In the genomic region with DNA sequence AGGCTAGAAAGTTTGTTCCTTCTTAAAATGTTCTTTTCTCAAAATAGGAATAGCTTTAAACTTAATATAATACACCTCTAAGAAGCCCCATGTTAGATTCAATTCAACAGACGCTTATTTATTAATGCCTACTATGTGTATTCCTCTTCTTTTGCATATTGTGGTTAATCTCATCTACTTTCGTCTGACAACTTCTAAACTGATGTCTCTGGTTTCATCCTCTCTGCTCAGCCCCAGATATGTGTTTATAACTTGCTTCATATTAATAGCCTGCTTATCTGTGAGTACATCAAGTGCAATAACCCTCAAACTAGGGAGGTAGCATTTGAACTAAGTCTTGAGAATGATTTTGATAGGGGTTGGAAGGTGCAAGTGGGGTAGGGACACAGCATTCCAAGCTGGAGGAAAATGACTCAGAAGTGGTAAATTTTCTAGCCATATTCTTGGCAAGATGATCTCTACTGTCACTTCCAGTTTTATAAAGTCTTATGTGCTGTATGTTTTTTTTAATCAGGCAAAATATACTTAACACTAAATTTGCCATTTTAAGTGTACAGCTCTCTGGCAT, we compare ENCODE assay signal across 21 cellular contexts. TPM values are rescaled to one million over a fixed set of nuclear protein-coding genes. Genes with fewer than 3 reads are reported as not detected.
A peak's percentile ranks its signal among the peaks of the same experiment; 100 is the strongest.
DNase-seq lines count a peak whose midpoint lies in the region; ATAC-seq and TF ChIP-seq lines count a peak whose summit lies in the region.
"Had no signal": no experiment of that assay in that cellular context is flagged by ENCODE, and none has a peak within 500 bp of the region (broad histone marks: within the 10 kb centered on the region; RNA-seq: fewer than 3 reads in every experiment).

No MANE protein-coding gene starts in this region.

- H3K27me3 Mint-ChIP-seq in immature natural killer cell (ENCODE audit: low read depth in 3 of 3), result peaks cover 3 to 4% (median 4%) of the 10 kb centered on the region in 3 donors

- no peaks in the 10 kb centered on the region for H3K27me3 ChIP-seq in aorta (ENCODE audit: control insufficient read depth in 1 of 2, insufficient read depth in 2 of 2, low read length in 1 of 2)
- no peaks in the 10 kb centered on the region for H3K27me3 ChIP-seq in left ventricle myocardium inferior (ENCODE audit: low read depth)
- H3K27me3 ChIP-seq: brain microvascular endothelial cell, MG63, SJCRH30, suprapubic skin had no signal

- H3K9me3 Mint-ChIP-seq in immature natural killer cell, result no peaks in the 10 kb centered on the region
- H3K9me3 Mint-ChIP-seq: activated naive CD4-positive, alpha-beta T cell treated with anti-CD3 and anti-CD28 coated beads for 36 hours had no signal

- ATAC-seq in GM19438 (IDR thresholded peaks at IDR 0.05; ENCODE audit: low read depth, unreplicated experiment) (peak; percentile 76), GM21786 (IDR thresholded peaks at IDR 0.05; ENCODE audit: unreplicated experiment) (no peak), HG03378 (IDR thresholded peaks at IDR 0.05; ENCODE audit: unreplicated experiment) (no peak), aorta (ENCODE audit: low FRiP score) (no peak)
- ATAC-seq: esophagus mucosa, left ventricle myocardium superior had no signal

- H3K36me3 ChIP-seq in aorta (ENCODE audit: control insufficient read depth in 1 of 2, insufficient read depth in 2 of 2, low read length in 1 of 2), result no peaks in the 10 kb centered on the region
- no peaks in the 10 kb centered on the region for H3K36me3 ChIP-seq in left ventricle myocardium inferior
- H3K36me3 ChIP-seq: brain microvascular endothelial cell, MG63, SJCRH30, suprapubic skin had no signal

- no peaks in the 10 kb centered on the region for H3K9me3 ChIP-seq in aorta (ENCODE audit: control insufficient read depth, low read length)
- no peaks in the 10 kb centered on the region for H3K9me3 ChIP-seq in left ventricle myocardium inferior (replicated peaks)
- H3K9me3 ChIP-seq: MG63, SJCRH30, suprapubic skin had no signal

- H3K4me1 ChIP-seq in aorta (ENCODE audit: control insufficient read depth in 1 of 2, insufficient read depth in 2 of 2, low read length in 2 of 2) (no peaks in the 10 kb centered on the region), left ventricle myocardium inferior (no peaks in the 10 kb centered on the region)
- H3K4me1 ChIP-seq: SJCRH30, suprapubic skin had no signal

- no peak for TF ChIP-seq CTCF in GM12865 (IDR thresholded peaks at IDR 0.05; ENCODE audit: insufficient read depth, low read depth, low read length, missing control alignments)
- no peak for TF ChIP-seq CTCF in left ventricle myocardium inferior (IDR thresholded peaks at IDR 0.05; ENCODE audit: borderline replicate concordance)

- H3K4me1 Mint-ChIP-seq in immature natural killer cell, result peaks cover 38 to 55% of the 10 kb centered on the region in 2 donors

- H3K4me3 Mint-ChIP-seq in immature natural killer cell, result peak overlapping the region in 1 of 5 donors; percentile 8
- H3K4me3 Mint-ChIP-seq: activated naive CD4-positive, alpha-beta T cell treated with anti-CD3 and anti-CD28 coated beads for 36 hours had no signal

- H3K27ac ChIP-seq in aorta (ENCODE audit: low read depth in 1 of 2, low read length in 2 of 2), result no peak overlapping the region
- no peak overlapping the region for H3K27ac ChIP-seq in left ventricle myocardium inferior (replicated peaks)
- H3K27ac ChIP-seq: brain microvascular endothelial cell, SJCRH30, suprapubic skin had no signal

- DNase-seq in GM12865 (ENCODE audit: low read depth) (peak; percentile 16), NCI-H526 (lab: John Stamatoyannopoulos, UW) (peak; percentile 1 to 15), immature natural killer cell (no peak), aorta (no peak), left ventricle myocardium inferior (no peak)
- DNase-seq: activated naive CD4-positive, alpha-beta T cell treated with anti-CD3 and anti-CD28 coated beads for 36 hours; AML-193; brain microvascular endothelial cell; Calu3; left ventricle myocardium superior; MG63; NCI-H1694; occipital lobe; OCI-M1; SJCRH30; T-helper 9 cell had no signal

- WGBS in aorta, 2 donors, result 62 to 91% methylated on average over 2 of the region's 2 CpGs

- H3K4me3 ChIP-seq in GM12865 (ENCODE audit: low read depth, low read length), result no peak overlapping the region
- H3K4me3 ChIP-seq in aorta (ENCODE audit: low read length in 2 of 2), result no peak overlapping the region
- H3K4me3 ChIP-seq in left ventricle myocardium inferior, result no peak overlapping the region
- H3K4me3 ChIP-seq: MG63, SJCRH30, suprapubic skin had no signal

- peaks cover 0 to 4% (median 0%) of the 10 kb centered on the region in 3 donors for H3K36me3 Mint-ChIP-seq in immature natural killer cell

- peak overlapping the region in 5 of 6 donors; percentile 0 to 61 (median 2) for H3K27ac Mint-ChIP-seq in immature natural killer cell

- intact Hi-C loops in aorta (cut with DNase I) (no loop called here), left ventricle myocardium inferior (cut with micrococcal nuclease) (no loop called here)

RNA-seq across cellular contexts. Expression of a gene that starts 37.0 kb away (rescaled TPM):
- 100 to 1,000 TPM in 2 of 3 donors, 10 to 100 TPM in 1; 94.0 to 114 (median 104) TPM for polyA plus RNA-seq in immature natural killer cell
- 10 to 100 TPM in 1 of 2 donors, 1 to 10 TPM in 1; 6.5 to 10.5 TPM for total RNA-seq in aorta
- 1 to 10 TPM; 1.0 to 5.4 TPM for polyA plus RNA-seq in aorta
- 0.80 TPM for total RNA-seq in left ventricle myocardium inferior

Comparison
In these comparisons a context has a peak if more than half of its experiments do, and no peak if none do; other contexts are left out.
1. DNase-seq: peak in GM12865 (single experiment) and NCI-H526 (2 of 2); none in immature natural killer cell (0 of 3), aorta (0 of 2) and left ventricle myocardium inferior (single experiment).